ENCODE assay signal across 1 cellular context in the genomic region with DNA sequence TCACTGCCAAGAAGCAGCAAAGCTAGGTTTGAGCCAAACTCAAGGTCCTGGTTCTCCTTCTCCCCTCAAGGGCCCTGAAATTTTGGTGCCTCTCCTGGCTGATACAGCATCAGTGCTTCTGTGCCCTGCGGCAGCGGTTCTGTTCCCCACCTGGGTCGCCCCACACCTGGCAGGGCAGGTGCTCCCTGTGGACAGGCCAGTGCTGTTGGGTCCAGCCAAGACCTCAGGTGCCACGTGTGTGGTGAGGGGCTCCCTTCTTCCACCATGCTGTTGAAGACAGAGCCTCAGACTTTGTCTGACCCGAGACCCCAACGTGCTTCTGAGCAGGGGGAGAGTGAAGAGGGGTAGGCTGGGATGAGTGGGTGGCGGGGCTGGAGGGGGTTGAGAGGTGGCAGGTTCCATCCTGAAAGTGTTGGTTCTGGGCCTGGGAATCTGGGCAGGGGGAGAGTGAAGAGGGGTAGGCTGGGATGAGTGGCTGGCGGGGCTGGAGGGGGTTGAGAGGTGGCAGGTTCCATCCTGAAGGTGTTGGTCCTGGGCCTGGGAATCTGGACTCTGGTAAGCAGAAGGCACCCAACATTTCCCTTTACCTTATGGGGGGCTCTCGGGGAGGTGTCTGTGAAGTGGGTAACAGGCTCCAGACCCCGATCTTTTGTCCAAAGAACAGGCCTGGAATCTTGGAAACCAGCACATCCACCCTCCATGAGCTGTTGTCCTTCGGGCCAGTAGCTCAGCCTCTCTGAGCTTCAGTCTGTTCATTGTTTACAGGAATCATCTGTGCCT.
TF ChIP-seq lines count a peak whose summit lies in the region.

No MANE protein-coding gene starts in this region.

TF ChIP-seq in K562, 482 proteins besides CTCF, POLR2A, EP300 and RAD21:
- no peak for TF ChIP-seq POLR2B (IDR thresholded peaks at IDR 0.05; ENCODE audit: low read depth, partially characterized antibody)
- peak; percentile 62 for TF ChIP-seq ZFP36 (IDR thresholded peaks at IDR 0.05; ENCODE audit: low read depth, low read length, partially characterized antibody)
